ENCODE assay signal across 8 cellular contexts in the genomic region with DNA sequence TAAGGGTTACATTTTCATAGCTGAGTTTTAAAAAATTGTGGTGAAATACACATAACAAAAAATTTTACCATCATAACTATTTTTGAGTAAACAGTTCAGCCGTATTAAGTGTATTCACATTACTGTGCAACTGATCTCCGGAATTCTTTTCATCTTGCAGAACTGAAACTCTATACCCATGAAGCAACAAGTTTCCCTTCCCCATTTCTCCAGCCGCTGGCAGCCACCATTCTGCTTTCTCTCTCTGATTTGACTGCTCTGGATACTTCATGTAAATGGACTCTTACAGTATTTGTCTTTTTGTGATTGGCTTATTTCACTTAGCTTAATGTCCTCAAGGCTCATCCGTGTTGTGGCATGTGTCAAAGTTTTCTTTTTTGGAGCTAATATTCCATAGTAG.
A peak's percentile ranks its signal among the peaks of the same experiment; 100 is the strongest.
DNase-seq lines count a peak whose midpoint lies in the region; ATAC-seq lines count a peak whose summit lies in the region.

No MANE protein-coding gene starts in this region.

- no peaks in the 10 kb centered on the region for H4K20me1 ChIP-seq in BLaER1

- H3K27me3 ChIP-seq in BLaER1, result no peaks in the 10 kb centered on the region; the same call in 1 of the 2 replicates

- no peaks in the 10 kb centered on the region for H3K36me3 ChIP-seq in BLaER1

- peak overlapping the region; percentile 76 for H3K4me2 ChIP-seq in BLaER1

- H3K9me3 ChIP-seq in BLaER1, result peaks cover 20% of the 10 kb centered on the region

- H3K4me3 ChIP-seq in BLaER1, result no peak overlapping the region

- no peak overlapping the region for H3K27ac ChIP-seq in BLaER1

- ATAC-seq in GM19397 (IDR thresholded peaks at IDR 0.05; ENCODE audit: unreplicated experiment), result peak; percentile 99
- ATAC-seq in HG03066 (IDR thresholded peaks at IDR 0.05; ENCODE audit: low read depth, unreplicated experiment), result peak; percentile 100

- H3K4me1 ChIP-seq in BLaER1, result peaks cover 27% of the 10 kb centered on the region

- no peak overlapping the region for H3K9ac ChIP-seq in BLaER1

- DNase-seq in SIG-M5 treated with dmso at 0.1 percent for 504 hours (lab: John Stamatoyannopoulos, UW; ENCODE audit: unreplicated experiment), result peak; percentile 90
- DNase-seq in NK-92 (lab: John Stamatoyannopoulos, UW; ENCODE audit: unreplicated experiment), result no peak
- DNase-seq in stimulated activated CD4-positive, alpha-beta T cell treated with anti-CD3 and anti-CD28 coated beads, Interleukin-4, amount 100 ng/mL, for 4 hours, result no peak
- no peak for DNase-seq in NCI-H187 (lab: John Stamatoyannopoulos, UW)
- no peak for DNase-seq in hepatic stellate cell (ENCODE audit: low spot score)
